ENCODE assay signal across 8 cellular contexts in genomic region chr17:79840204-79840988, GRCh38. TPM values are rescaled to one million over a fixed set of nuclear protein-coding genes. Genes with fewer than 3 reads are reported as not detected.
DNase-seq lines count a peak whose midpoint lies in the region; ATAC-seq and TF ChIP-seq lines count a peak whose summit lies in the region.

No MANE protein-coding gene starts in this region.

- intact Hi-C loops in psoas muscle (cut with DNase I), result loop anchor here (5.0 to 10.0 kb wide), 4 partner anchors 43 to 154 kb away; partner anchors contain the start of gene CBX8 (in 1 of the 2)

- H3K36me3 ChIP-seq in HEK293 (ENCODE audit: control insufficient read depth in 2 of 2, insufficient read depth in 1 of 2, low read length in 2 of 2) (peaks cover 0 to 19% of the 10 kb centered on the region in 2 experiments; a peak in 1 of 3 replicates), psoas muscle (ENCODE audit: insufficient read depth in 1 of 2, low read depth in 1 of 2) (no peaks in the 10 kb centered on the region)

- peaks cover 40% of the 10 kb centered on the region for H3K27me3 Mint-ChIP-seq in activated T-cell treated with anti-CD3 and anti-CD28 coated beads, Interleukin-2, amount 50 U/mL, for 24 hours

- H3K9me3 ChIP-seq in AG04450 (ENCODE audit: control insufficient read depth, insufficient read depth, low read length) (peaks cover 20% of the 10 kb centered on the region; the same call in 1 of the 2 replicates), HEK293 (ENCODE audit: control insufficient read depth, insufficient read depth, low read depth, low read length) (no peaks in the 10 kb centered on the region), psoas muscle (no peaks in the 10 kb centered on the region)

- POLR2A ChIA-PET in AG04450 (lab: Yijun Ruan, JAX), result interaction anchor here (0.6 to 3.4 kb wide), 11 partner anchors 10 to 86 kb away, joined by 3 to 29 read pairs (median 5); partner anchors contain the start of genes CBX2 and CBX8
- POLR2A ChIA-PET in HEK293 (lab: Yijun Ruan, JAX), result interaction anchor here (0.8 to 4.0 kb wide), 25 partner anchors 11 to 168 kb away, joined by 3 to 74 read pairs (median 8); partner anchors contain the start of gene CBX8

- CTCF ChIA-PET in AG04450 (lab: Charles Lee), result interaction anchor here (0.5 to 2.7 kb wide), 10 partner anchors 9 to 154 kb away, joined by 3 to 13 read pairs (median 6); partner anchors contain the start of gene CBX8
- CTCF ChIA-PET in HEK293 (lab: Yijun Ruan, JAX), result interaction anchor here (0.6 to 2.9 kb wide), 33 partner anchors 10 to 244 kb away, joined by 3 to 31 read pairs (median 4); no protein-coding TSS in a partner anchor

- peaks cover 47% of the 10 kb centered on the region for H3K4me1 Mint-ChIP-seq in activated T-cell treated with anti-CD3 and anti-CD28 coated beads, Interleukin-2, amount 50 U/mL, for 24 hours (ENCODE audit: low read depth)

- 2 to 3% (median 3%) methylated on average over 53 to 78 of the region's 78 CpGs for WGBS in psoas muscle, 3 donors

- H3K4me3 ChIP-seq in AG04450 (ENCODE audit: low read depth, low read length) (peak overlapping the region; percentile 58), HEK293 (ENCODE audit: low read depth, low read length) (no peak overlapping the region), psoas muscle (peak overlapping the region; percentile 82)

- no peak overlapping the region for H3K27ac ChIP-seq in AG04450 (ENCODE audit: low read depth, low read length)
- H3K27ac ChIP-seq in HEK293 (ENCODE audit: extremely low read depth, low read depth, low read length), result peak overlapping the region; percentile 75
- H3K27ac ChIP-seq in psoas muscle, result no peak overlapping the region

- H3K9me3 Mint-ChIP-seq in activated T-cell treated with anti-CD3 and anti-CD28 coated beads, Interleukin-2, amount 50 U/mL, for 24 hours, result no peaks in the 10 kb centered on the region

- H3K27me3 ChIP-seq in AG04450 (ENCODE audit: control insufficient read depth, insufficient read depth, low read length) (peaks cover 36% of the 10 kb centered on the region), psoas muscle (ENCODE audit: insufficient read depth in 3 of 3, low read length in 2 of 3) (peaks cover 0 to 58% (median 30%) of the 10 kb centered on the region in 3 donors)

- peak overlapping the region; percentile 26 for H3K27ac Mint-ChIP-seq in activated T-cell treated with anti-CD3 and anti-CD28 coated beads, Interleukin-2, amount 50 U/mL, for 24 hours

- peak in 2 of 4 donors; percentile 5 to 6 for ATAC-seq in psoas muscle
- ATAC-seq in HG03097 (IDR thresholded peaks at IDR 0.05; ENCODE audit: low FRiP score, unreplicated experiment), result no peak

- H3K4me1 ChIP-seq in HEK293 (ENCODE audit: control insufficient read depth, insufficient read depth, low read length) (peaks cover 28% of the 10 kb centered on the region), psoas muscle (peaks cover 48% of the 10 kb centered on the region)

- H3K36me3 Mint-ChIP-seq in activated T-cell treated with anti-CD3 and anti-CD28 coated beads, Interleukin-2, amount 50 U/mL, for 24 hours (ENCODE audit: low read depth), result peaks cover 8% of the 10 kb centered on the region

- TF ChIP-seq CTCF in AG04450 (IDR thresholded peaks at IDR 0.05; ENCODE audit: low read depth, low read length) (peak; percentile 18), HEK293 (tag by site-specific recombination; IDR thresholded peaks at IDR 0.05) (no peak), psoas muscle (IDR thresholded peaks at IDR 0.05) (peak; percentile 10)

- H3K4me3 Mint-ChIP-seq in activated T-cell treated with anti-CD3 and anti-CD28 coated beads, Interleukin-2, amount 50 U/mL, for 24 hours, result peak overlapping the region; percentile 29

- no peak for DNase-seq in AG04450 (ENCODE audit: low read depth, low spot score)
- peak; percentile 57 for DNase-seq in activated T-cell treated with anti-CD3 and anti-CD28 coated beads, Interleukin-2, amount 50 U/mL, for 24 hours
- DNase-seq in glomerular visceral epithelial cell (ENCODE audit: extremely low spot score), result peak; percentile 27
- peak; percentile 80 to 83 for DNase-seq in psoas muscle
- no peak for DNase-seq in Kasumi-1 (lab: John Stamatoyannopoulos, UW)
- DNase-seq in occipital lobe (lab: John Stamatoyannopoulos, UW), result no peak

TF ChIP-seq in HEK293, 187 proteins besides CTCF, POLR2A, EP300 and RAD21 (continues in another document):
- TF ChIP-seq ZNF18 (tag by site-specific recombination; IDR thresholded peaks at IDR 0.05), result no peak
- no peak for TF ChIP-seq ZNF449 (tag by site-specific recombination; IDR thresholded peaks at IDR 0.05)
- TF ChIP-seq ZNF76 (tag by site-specific recombination; IDR thresholded peaks at IDR 0.05; ENCODE audit: borderline replicate concordance, low read depth), result no peak
- TF ChIP-seq ZNF747 (tag by site-specific recombination; IDR thresholded peaks at IDR 0.05), result no peak
- no peak for TF ChIP-seq INSM2 (tag by site-specific recombination; IDR thresholded peaks at IDR 0.05)
- no peak for TF ChIP-seq TSHZ1 (tag by site-specific recombination; IDR thresholded peaks at IDR 0.05; ENCODE audit: borderline replicate concordance)
- TF ChIP-seq ZNF266 (tag by site-specific recombination; IDR thresholded peaks at IDR 0.05; ENCODE audit: low read depth), result no peak
- 0 out of 2 replicates have a peak, but pooled peaks have one; percentile 8 for TF ChIP-seq FEZF1 (tag by site-specific recombination; IDR thresholded peaks at IDR 0.05)
- TF ChIP-seq ZNF560 (tag by site-specific recombination; IDR thresholded peaks at IDR 0.05; ENCODE audit: borderline replicate concordance), result no peak
- no peak for TF ChIP-seq ZNF473 (tag by site-specific recombination; IDR thresholded peaks at IDR 0.05)

RNA-seq across cellular contexts. Expression of gene CBX4, which starts 1.2 kb away (rescaled TPM):
- polyA plus RNA-seq in AG04450 (2011; rRNA removed), result 6.6 and 7.6 TPM in 2 replicates
- polyA minus RNA-seq in AG04450 (2011; rRNA and poly(A)+ RNA removed), result 7.0 and 8.1 TPM in 2 replicates
- total RNA-seq in psoas muscle, result 1 to 10 TPM; 2.5 to 7.8 (median 4.6) TPM
- 1 to 10 TPM; 1.9 to 3.6 (median 2.4) TPM for polyA plus RNA-seq in psoas muscle
- 19.2 TPM for total RNA-seq in occipital lobe

RNA-seq across cellular contexts. Expression of gene CBX8, which starts 43.5 kb away (rescaled TPM):
- polyA plus RNA-seq in AG04450 (2011; rRNA removed) (0.37 and 1.5 TPM in 2 replicates), psoas muscle (1 to 10 TPM; 1.3 to 3.5 (median 1.3) TPM)
- 0.87 and 1.4 TPM in 2 replicates for polyA minus RNA-seq in AG04450 (2011; rRNA and poly(A)+ RNA removed)
- total RNA-seq in psoas muscle (1 to 10 TPM in 3 of 4 donors, under 1 TPM in 1; 0.40 to 3.3 (median 1.2) TPM), occipital lobe (8.4 TPM)

Comparison
In these comparisons a context has a peak if more than half of its experiments do, and no peak if none do; other contexts are left out.
1. DNase-seq: peak in activated T-cell treated with anti-CD3 and anti-CD28 coated beads, Interleukin-2, amount 50 U/mL, for 24 hours (single experiment), glomerular visceral epithelial cell (single experiment) and psoas muscle (2 of 2); none in AG04450 (single experiment), Kasumi-1 (0 of 2) and occipital lobe (single experiment).